ENCODE assay signal across 9 cellular contexts in the genomic region with DNA sequence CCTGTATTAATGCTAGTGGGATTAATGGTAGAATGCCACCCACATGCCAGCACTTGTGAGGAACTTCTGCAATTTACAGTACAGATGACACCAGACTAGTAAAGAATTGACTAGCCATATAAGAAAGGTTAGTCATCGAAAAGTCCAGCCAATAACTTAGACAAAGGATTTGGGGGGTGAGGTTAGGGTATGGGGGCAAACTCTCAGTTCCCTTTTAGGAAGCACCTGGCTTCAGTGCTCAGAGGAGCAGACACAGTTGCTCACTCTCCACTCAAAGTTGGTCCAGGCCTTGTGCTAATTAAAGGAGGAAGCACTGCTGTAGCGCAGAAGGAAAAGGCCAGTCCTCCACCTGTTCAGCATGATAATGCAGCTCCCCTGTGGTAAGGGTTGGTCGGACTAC. TPM values are rescaled to one million over a fixed set of nuclear protein-coding genes. Genes with fewer than 3 reads are reported as not detected.
A peak's percentile ranks its signal among the peaks of the same experiment; 100 is the strongest.
DNase-seq lines count a peak whose midpoint lies in the region; ATAC-seq and TF ChIP-seq lines count a peak whose summit lies in the region.
"Had no signal": no experiment of that assay in that cellular context is flagged by ENCODE, and none has a peak within 500 bp of the region (broad histone marks: within the 10 kb centered on the region; RNA-seq: fewer than 3 reads in every experiment).

No MANE protein-coding gene starts in this region.

- peak; percentile 76 for ATAC-seq in HG02981 (IDR thresholded peaks at IDR 0.05; ENCODE audit: unreplicated experiment)
- no peak for ATAC-seq in RWPE2 (ENCODE audit: low read depth)
- ATAC-seq in gastroesophageal sphincter, result no peak

- DNase-seq in activated naive CD4-positive, alpha-beta T cell (lab: John Stamatoyannopoulos, UW), result no peak
- DNase-seq in RWPE2 (ENCODE audit: low spot score) (no peak), NCI-H146 treated with DMSO at 0.1 percent for 48 hours (lab: John Stamatoyannopoulos, UW; ENCODE audit: unreplicated experiment) (no peak), NCI-H2171 treated with DMSO at 0.1 percent for 48 hours (lab: John Stamatoyannopoulos, UW) (no peak), NCI-H2029 treated with DMSO at 0.1 percent for 48 hours (lab: John Stamatoyannopoulos, UW) (no peak)
- DNase-seq: lower lobe of right lung had no signal

- peak overlapping the region; percentile 63 for H3K27ac Mint-ChIP-seq in activated naive CD4-positive, alpha-beta T cell treated with anti-CD3 and anti-CD28 coated beads, Interleukin-2, amount 50 U/mL, for 24 hours

- H3K36me3 Mint-ChIP-seq in activated naive CD4-positive, alpha-beta T cell treated with anti-CD3 and anti-CD28 coated beads, Interleukin-2, amount 50 U/mL, for 24 hours, result peaks cover 7% of the 10 kb centered on the region

- H3K4me3 Mint-ChIP-seq in activated naive CD4-positive, alpha-beta T cell treated with anti-CD3 and anti-CD28 coated beads, Interleukin-2, amount 50 U/mL, for 24 hours, result peak overlapping the region; percentile 51

- H3K27ac ChIP-seq in RWPE2 (ENCODE audit: poor library complexity, severe bottlenecking), result peak overlapping the region; percentile 90
- no peak overlapping the region for H3K27ac ChIP-seq in gastroesophageal sphincter
- H3K27ac ChIP-seq: lower lobe of right lung had no signal

- H3K4me1 ChIP-seq in RWPE2 (ENCODE audit: insufficient read depth, poor library complexity, severe bottlenecking), result peaks cover 51% of the 10 kb centered on the region
- H3K4me1 ChIP-seq in gastroesophageal sphincter, result peaks cover 0 to 28% (median 0%) of the 10 kb centered on the region in 3 donors

- no peak for TF ChIP-seq POLR2A in gastroesophageal sphincter (IDR thresholded peaks at IDR 0.05)

- H3K9me3 ChIP-seq in RWPE2 (ENCODE audit: severe bottlenecking) (no peaks in the 10 kb centered on the region), gastroesophageal sphincter (no peaks in the 10 kb centered on the region)
- H3K9me3 ChIP-seq: lower lobe of right lung had no signal

- H3K4me3 ChIP-seq in RWPE2 (ENCODE audit: severe bottlenecking) (no peak overlapping the region), gastroesophageal sphincter (no peak overlapping the region)
- H3K4me3 ChIP-seq: lower lobe of right lung had no signal

- H3K4me1 Mint-ChIP-seq in activated naive CD4-positive, alpha-beta T cell treated with anti-CD3 and anti-CD28 coated beads, Interleukin-2, amount 50 U/mL, for 24 hours, result peaks cover 89% of the 10 kb centered on the region

- no peaks in the 10 kb centered on the region for H3K27me3 Mint-ChIP-seq in activated naive CD4-positive, alpha-beta T cell treated with anti-CD3 and anti-CD28 coated beads, Interleukin-2, amount 50 U/mL, for 24 hours

- no peaks in the 10 kb centered on the region for H3K9me3 Mint-ChIP-seq in activated naive CD4-positive, alpha-beta T cell treated with anti-CD3 and anti-CD28 coated beads, Interleukin-2, amount 50 U/mL, for 24 hours

- TF ChIP-seq CTCF in RWPE2 (IDR thresholded peaks at IDR 0.05; ENCODE audit: poor library complexity, severe bottlenecking), result no peak
- TF ChIP-seq CTCF in gastroesophageal sphincter (IDR thresholded peaks at IDR 0.05), result no peak

- peaks cover 7% of the 10 kb centered on the region; the same call in 1 of the 2 replicates for H3K36me3 ChIP-seq in RWPE2 (ENCODE audit: low read depth)
- H3K36me3 ChIP-seq in gastroesophageal sphincter, result peaks cover 0 to 7% of the 10 kb centered on the region in 2 donors

- H3K27me3 ChIP-seq in RWPE2 (ENCODE audit: insufficient read depth, poor library complexity, severe bottlenecking) (no peaks in the 10 kb centered on the region), gastroesophageal sphincter (no peaks in the 10 kb centered on the region)

- no peak for TF ChIP-seq EP300 in gastroesophageal sphincter (IDR thresholded peaks at IDR 0.05)

- 76 to 96% methylated on average over 3 of the region's 3 CpGs for WGBS in gastroesophageal sphincter (ENCODE audit: low coverage in 1 of 2), 2 donors

RNA-seq across cellular contexts. Expression of gene TGFBR1, which starts 25.2 kb away (rescaled TPM):
- total RNA-seq in gastroesophageal sphincter, result 10 to 100 TPM; 37.0 to 65.8 (median 48.8) TPM
